ENCODE assay signal across 25 cellular contexts in the genomic region with DNA sequence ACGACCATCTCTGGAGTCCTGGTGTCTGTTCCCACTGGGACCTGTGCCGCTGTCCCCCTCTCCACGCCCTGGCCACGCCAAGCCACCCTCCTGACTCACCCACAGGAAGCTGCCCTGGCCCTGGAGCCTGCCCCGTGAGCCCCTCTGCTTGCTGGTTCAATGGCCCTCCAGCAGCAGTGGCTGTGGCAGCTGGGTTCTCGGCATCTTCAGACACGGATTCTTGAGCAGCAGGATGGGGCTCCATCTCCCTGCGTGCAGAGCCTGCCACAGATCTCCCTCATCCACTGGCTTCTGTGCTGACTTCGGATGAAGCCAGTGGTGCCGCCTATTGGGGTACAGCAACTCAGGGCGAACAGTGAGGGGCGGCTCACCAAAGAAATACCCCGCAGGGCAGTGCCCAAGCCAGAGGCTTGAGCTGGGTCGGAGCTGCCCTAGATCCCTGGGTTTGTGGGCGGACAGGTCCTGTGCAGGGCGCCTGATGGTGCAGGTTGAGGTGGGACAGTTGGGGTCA. TPM values are rescaled to one million over a fixed set of nuclear protein-coding genes. Genes with fewer than 3 reads are reported as not detected.
DNase-seq lines count a peak whose midpoint lies in the region; ATAC-seq and TF ChIP-seq lines count a peak whose summit lies in the region.
"Had no signal": no experiment of that assay in that cellular context is flagged by ENCODE, and none has a peak within 500 bp of the region (broad histone marks: within the 10 kb centered on the region; RNA-seq: fewer than 3 reads in every experiment).

No MANE protein-coding gene starts in this region.

- H3K4me3 ChIP-seq in sigmoid colon (no peak overlapping the region), GM23248 (no peak overlapping the region)
- H3K4me3 ChIP-seq: adrenal gland, dorsolateral prefrontal cortex, K562, skin epidermis had no signal

- peak; percentile 44 for DNase-seq in activated effector memory CD4-positive, alpha-beta T cell treated with anti-CD3 and anti-CD28 coated beads, Interleukin-2, amount 50 U/mL, for 16 hours
- no peak for DNase-seq in activated effector memory CD4-positive, alpha-beta T cell treated with Interleukin-2 at 50 U/mL for 16 hours
- DNase-seq in chondrocyte (ENCODE audit: low spot score), result peak; percentile 79
- DNase-seq in sigmoid colon, result peak; percentile 59
- no peak for DNase-seq in GM23248
- DNase-seq: activated CD4-positive, alpha-beta T cell treated with anti-CD3 and anti-CD28 coated beads, Interleukin-2, amount 10 ng/mL, durations not matched to agents 7 days and 5 days; activated T-cell treated with anti-CD3 and anti-CD28 coated beads, Interleukin-2, amount 50 U/mL, for 48 hours; foreskin keratinocyte; hypothalamus; islet precursor cell; NCI-H1694; NCI-H69; SIG-M5 had no signal

- no peak for ATAC-seq in GM21526 (IDR thresholded peaks at IDR 0.05; ENCODE audit: low FRiP score, unreplicated experiment)
- ATAC-seq: foreskin keratinocyte; K562; natural killer cell treated with Interleukin-12 subunit alpha and Interleukin-12 subunit beta and Interleukin-15 and Interleukin-18, amount 100 ng/mL, for 72 hours; T-cell had no signal

- H3F3A ChIP-seq in GM23248 (ENCODE audit: insufficient read depth), result no peaks in the 10 kb centered on the region

- no peaks in the 10 kb centered on the region for H3K9me3 Mint-ChIP-seq in chondrocyte (ENCODE audit: low read depth)
- H3K9me3 Mint-ChIP-seq: activated CD4-positive, alpha-beta T cell treated with anti-CD3 and anti-CD28 coated beads, Interleukin-2, amount 10 ng/mL, durations not matched to agents 7 days and 5 days; mesothelial cell of epicardium; natural killer cell treated with Interleukin-12 subunit alpha and Interleukin-12 subunit beta and Interleukin-15 and Interleukin-18, amount 100 ng/mL, for 72 hours; T-cell had no signal

- no peak overlapping the region for H3K27ac Mint-ChIP-seq in chondrocyte (ENCODE audit: unreplicated experiment)
- H3K27ac Mint-ChIP-seq: activated CD4-positive, alpha-beta T cell treated with anti-CD3 and anti-CD28 coated beads, Interleukin-2, amount 10 ng/mL, durations not matched to agents 7 days and 5 days; mesothelial cell of epicardium; natural killer cell treated with Interleukin-12 subunit alpha and Interleukin-12 subunit beta and Interleukin-15 and Interleukin-18, amount 100 ng/mL, for 72 hours; T-cell had no signal

- TF ChIP-seq CTCF in chondrocyte (IDR thresholded peaks at IDR 0.05) (no peak), sigmoid colon (IDR thresholded peaks at IDR 0.05) (no peak)

- H3K36me3 ChIP-seq in sigmoid colon, result peaks cover 0 to 24% (median 14%) of the 10 kb centered on the region in 4 donors
- no peaks in the 10 kb centered on the region for H3K36me3 ChIP-seq in GM23248 (ENCODE audit: low read depth)

- WGBS in sigmoid colon, 2 donors, result 95% methylated on average over 16 of the region's 16 CpGs
- WGBS in GM23248 (ENCODE audit: low coverage in 1 of 2, low lambda C conversion rate in 2 of 2, missing lambda C conversion rate in 2 of 2), 2 experiments, result 89 to 93% methylated on average over 16 of the region's 16 CpGs

- no peaks in the 10 kb centered on the region for H3K27me3 ChIP-seq in sigmoid colon
- no peaks in the 10 kb centered on the region for H3K27me3 ChIP-seq in GM23248 (replicated peaks; ENCODE audit: insufficient read depth)
- H3K27me3 ChIP-seq: adrenal gland, dorsolateral prefrontal cortex, foreskin keratinocyte had no signal

- H3K9me3 ChIP-seq in sigmoid colon, result no peaks in the 10 kb centered on the region
- H3K9me3 ChIP-seq in GM23248 (ENCODE audit: low read depth), result no peaks in the 10 kb centered on the region
- H3K9me3 ChIP-seq: adrenal gland had no signal

- no peaks in the 10 kb centered on the region for H3K9me2 ChIP-seq in GM23248 (ENCODE audit: insufficient read depth)

- no peak overlapping the region for H3K9ac ChIP-seq in GM23248
- H3K9ac ChIP-seq: parathyroid adenoma had no signal

- intact Hi-C loops in sigmoid colon (cut with DNase I), result no loop called here

- in situ Hi-C loops in GM23248 (cut with MboI), result no loop called here

- H2AFZ ChIP-seq in GM23248, result no peak overlapping the region
- H2AFZ ChIP-seq: parathyroid adenoma had no signal

- no peaks in the 10 kb centered on the region for H4K20me1 ChIP-seq in GM23248 (ENCODE audit: insufficient read depth)

- no peak overlapping the region for H3K4me2 ChIP-seq in GM23248 (ENCODE audit: unreplicated experiment)

- H3K27ac ChIP-seq in sigmoid colon (no peak overlapping the region), GM23248 (no peak overlapping the region)
- H3K27ac ChIP-seq: adrenal gland, C4-2B, dorsolateral prefrontal cortex, foreskin keratinocyte, parathyroid adenoma, skin epidermis had no signal

- no peaks in the 10 kb centered on the region for H3K79me2 ChIP-seq in GM23248 (ENCODE audit: insufficient read depth)
- H3K79me2 ChIP-seq: parathyroid adenoma had no signal

- no peaks in the 10 kb centered on the region for H3K27me3 Mint-ChIP-seq in chondrocyte (ENCODE audit: low read depth)
- H3K27me3 Mint-ChIP-seq: activated CD4-positive, alpha-beta T cell treated with anti-CD3 and anti-CD28 coated beads, Interleukin-2, amount 10 ng/mL, durations not matched to agents 7 days and 5 days; natural killer cell treated with Interleukin-12 subunit alpha and Interleukin-12 subunit beta and Interleukin-15 and Interleukin-18, amount 100 ng/mL, for 72 hours; T-cell had no signal

- no peak overlapping the region for H3K4me3 Mint-ChIP-seq in chondrocyte (ENCODE audit: unreplicated experiment)
- H3K4me3 Mint-ChIP-seq: activated CD4-positive, alpha-beta T cell treated with anti-CD3 and anti-CD28 coated beads, Interleukin-2, amount 10 ng/mL, durations not matched to agents 7 days and 5 days; mesothelial cell of epicardium; natural killer cell treated with Interleukin-12 subunit alpha and Interleukin-12 subunit beta and Interleukin-15 and Interleukin-18, amount 100 ng/mL, for 72 hours; T-cell had no signal

- TF ChIP-seq POLR2A in sigmoid colon (IDR thresholded peaks at IDR 0.05), result no peak

- peaks cover 2% of the 10 kb centered on the region for H3K36me3 Mint-ChIP-seq in chondrocyte (ENCODE audit: low read depth)
- H3K36me3 Mint-ChIP-seq: mesothelial cell of epicardium; natural killer cell treated with Interleukin-12 subunit alpha and Interleukin-12 subunit beta and Interleukin-15 and Interleukin-18, amount 100 ng/mL, for 72 hours; T-cell had no signal

- H3K4me1 Mint-ChIP-seq in chondrocyte (ENCODE audit: low read depth), result peaks cover 3% of the 10 kb centered on the region
- H3K4me1 Mint-ChIP-seq: activated CD4-positive, alpha-beta T cell treated with anti-CD3 and anti-CD28 coated beads, Interleukin-2, amount 10 ng/mL, durations not matched to agents 7 days and 5 days had no signal

- H3K4me1 ChIP-seq in sigmoid colon, result peaks cover 0 to 31% (median 23%) of the 10 kb centered on the region in 4 donors
- no peaks in the 10 kb centered on the region for H3K4me1 ChIP-seq in GM23248 (ENCODE audit: insufficient read depth)
- H3K4me1 ChIP-seq: adrenal gland, foreskin keratinocyte had no signal

- TF ChIP-seq EP300 in sigmoid colon (IDR thresholded peaks at IDR 0.05), result no peak

RNA-seq across cellular contexts. Expression of a gene that starts 14.0 kb away (rescaled TPM):
- total RNA-seq in chondrocyte (22.0 to 29.4 TPM (median 22.7 TPM) in 3 replicates), sigmoid colon (10 to 100 TPM; 10.5 to 27.7 (median 16.3) TPM)
- polyA plus RNA-seq in sigmoid colon (10 to 100 TPM; 11.4 to 33.0 (median 16.4) TPM), GM23248 (2016; fragmentation: Nextera tagmentation; extraction: Ambion mirVana) (10.0 and 11.5 TPM in 2 replicates)
- total RNA-seq in GM23248 (2014; rRNA removed; shearing (Covaris generic)), result 13.3 and 29.5 TPM in 2 replicates

RNA-seq across cellular contexts. Expression of a gene that starts 24.8 kb away (rescaled TPM):
- total RNA-seq in chondrocyte, result 1.9 to 2.9 TPM (median 2.8 TPM) in 3 replicates
- total RNA-seq in sigmoid colon, result 1 to 10 TPM; 1.3 to 7.8 (median 3.5) TPM
- polyA plus RNA-seq in sigmoid colon, result 10 to 100 TPM; 28.2 to 76.6 (median 33.0) TPM
- total RNA-seq in GM23248 (2014; rRNA removed; shearing (Covaris generic)), result 0.25 TPM in 1 of 2 replicates, not detected in the other
- 0.14 and 0.27 TPM in 2 replicates for polyA plus RNA-seq in GM23248 (2016; fragmentation: Nextera tagmentation; extraction: Ambion mirVana)
- total RNA-seq: epithelial cell of proximal tubule, G401 had no signal

RNA-seq across cellular contexts. Expression of a gene that starts 32.2 kb away (rescaled TPM):
- total RNA-seq in chondrocyte (54.9 to 63.2 TPM (median 61.3 TPM) in 3 replicates), sigmoid colon (10 to 100 TPM; 23.1 to 87.8 (median 28.4) TPM)
- polyA plus RNA-seq in sigmoid colon (100 to 1,000 TPM in 2 of 3 donors, 10 to 100 TPM in 1; 64.3 to 136 (median 102) TPM), GM23248 (2016; fragmentation: Nextera tagmentation; extraction: Ambion mirVana) (11.1 and 11.2 TPM in 2 replicates)
- total RNA-seq in GM23248 (2014; rRNA removed; shearing (Covaris generic)), result 20.2 and 23.0 TPM in 2 replicates

RNA-seq across cellular contexts. Expression of a gene that starts 40.3 kb away (rescaled TPM):
- 3.4 to 4.7 TPM (median 3.7 TPM) in 3 replicates for total RNA-seq in chondrocyte
- 10 to 100 TPM in 1 of 4 donors, 1 to 10 TPM in 3; 4.6 to 10.2 (median 7.6) TPM for total RNA-seq in sigmoid colon
- 1 to 10 TPM; 5.0 to 5.4 (median 5.1) TPM for polyA plus RNA-seq in sigmoid colon
- total RNA-seq in GM23248 (2014; rRNA removed; shearing (Covaris generic)), result 1.5 and 3.2 TPM in 2 replicates
- 4.9 and 5.8 TPM in 2 replicates for polyA plus RNA-seq in GM23248 (2016; fragmentation: Nextera tagmentation; extraction: Ambion mirVana)

RNA-seq across cellular contexts. Expression of a gene that starts 42.7 kb away (rescaled TPM):
- total RNA-seq in chondrocyte (9.5 to 20.6 TPM (median 10.8 TPM) in 3 replicates), sigmoid colon (10 to 100 TPM in 2 of 4 donors, 1 to 10 TPM in 2; 6.7 to 14.0 (median 9.6) TPM)
- polyA plus RNA-seq in sigmoid colon (1 to 10 TPM; 3.6 to 9.4 (median 3.9) TPM), GM23248 (2016; fragmentation: Nextera tagmentation; extraction: Ambion mirVana) (5.1 and 5.6 TPM in 2 replicates)
- 10.1 and 12.8 TPM in 2 replicates for total RNA-seq in GM23248 (2014; rRNA removed; shearing (Covaris generic))

Comparison
In these comparisons a context has a peak if more than half of its experiments do, and no peak if none do; other contexts are left out.
1. DNase-seq: peak in activated effector memory CD4-positive, alpha-beta T cell treated with anti-CD3 and anti-CD28 coated beads, Interleukin-2, amount 50 U/mL, for 16 hours (single experiment), chondrocyte (single experiment) and sigmoid colon (single experiment); none in activated effector memory CD4-positive, alpha-beta T cell treated with Interleukin-2 at 50 U/mL for 16 hours (single experiment) and GM23248 (single experiment).